Comparison of ENCODE assay signal across 13 cellular contexts in genomic region chr2:180656455-180656847, GRCh38.
DNase-seq lines count a peak whose midpoint lies in the region; ATAC-seq lines count a peak whose summit lies in the region.
"Had no signal": no experiment of that assay in that cellular context is flagged by ENCODE, and none has a peak within 500 bp of the region (broad histone marks: within the 10 kb centered on the region; RNA-seq: fewer than 3 reads in every experiment).

No MANE protein-coding gene starts in this region.

- DNase-seq in ACHN (peak; percentile 85), HS-5 (ENCODE audit: low read depth) (peak; percentile 88), amniotic epithelial cell (ENCODE audit: low read depth) (peak; percentile 58), islet precursor cell (peak; percentile 84), Ammon's horn (ENCODE audit: low spot score) (no peak)
- DNase-seq: activated CD4-positive, alpha-beta T cell treated with anti-CD3 and anti-CD28 coated beads, Interleukin-2, amount 10 ng/mL, durations not matched to agents 24 days and 14 days; activated naive CD4-positive, alpha-beta T cell; cortex of kidney; retina; testis had no signal

- no peak for ATAC-seq in HG03378 (IDR thresholded peaks at IDR 0.05; ENCODE audit: unreplicated experiment)
- ATAC-seq in GM21529 (IDR thresholded peaks at IDR 0.05; ENCODE audit: unreplicated experiment) = no peak
- no peak for ATAC-seq in HG02759 (IDR thresholded peaks at IDR 0.05; ENCODE audit: unreplicated experiment)

- in situ Hi-C loops in ACHN (cut with HindIII; ENCODE audit: low pct_ligation_motif_present, low pct_unique_long_range_greater_than_20kb, low sequenced_read_pairs) = no loop called here
